Comparison of ENCODE assay signal across 20 cellular contexts in genomic region chr7:17325364-17325763, GRCh38. TPM values are rescaled to one million over a fixed set of nuclear protein-coding genes. Genes with fewer than 3 reads are reported as not detected.
DNase-seq lines count a peak whose midpoint lies in the region; ATAC-seq, FAIRE-seq and TF ChIP-seq lines count a peak whose summit lies in the region.
"Had no signal": no experiment of that assay in that cellular context is flagged by ENCODE, and none has a peak within 500 bp of the region (broad histone marks: within the 10 kb centered on the region; RNA-seq: fewer than 3 reads in every experiment).

No MANE protein-coding gene starts in this region.

- CTCF ChIA-PET in A549 (lab: Yijun Ruan, JAX): no interaction called here

- H3K4me3 ChIP-seq in A549 (no peak overlapping the region), GM23248 (no peak overlapping the region), adipocyte (ENCODE audit: low read length) (no peak overlapping the region), gastrocnemius medialis (no peak overlapping the region)
- H3K4me3 ChIP-seq: body of pancreas, coronary artery, suprapubic skin, uterus had no signal

- H3K27me3 ChIP-seq in GM23248 (replicated peaks; ENCODE audit: insufficient read depth) (no peaks in the 10 kb centered on the region), adipocyte (replicated peaks; ENCODE audit: control insufficient read depth, insufficient read depth, low read length) (no peaks in the 10 kb centered on the region), gastrocnemius medialis (no peaks in the 10 kb centered on the region)
- H3K27me3 ChIP-seq: body of pancreas, suprapubic skin, uterus had no signal

- H3K9me3 ChIP-seq in A549 (no peaks in the 10 kb centered on the region), GM23248 (ENCODE audit: low read depth) (no peaks in the 10 kb centered on the region), adipocyte (ENCODE audit: control insufficient read depth, low read length) (no peaks in the 10 kb centered on the region), gastrocnemius medialis (no peaks in the 10 kb centered on the region)
- H3K9me3 ChIP-seq: body of pancreas, suprapubic skin, uterus had no signal

- WGBS in A549 (ENCODE audit: missing lambda C conversion rate): 24% methylated on average over 2 of the region's 2 CpGs
- WGBS in GM23248 (ENCODE audit: low coverage in 1 of 2, low lambda C conversion rate in 2 of 2, missing lambda C conversion rate in 2 of 2), 2 experiments: 26 to 29% methylated on average over 2 of the region's 2 CpGs

- H3K9ac ChIP-seq in GM23248 (no peak overlapping the region), adipocyte (ENCODE audit: low read length) (no peak overlapping the region)

- H3K79me2 ChIP-seq in GM23248 (ENCODE audit: insufficient read depth): peaks cover 74% of the 10 kb centered on the region

- peaks cover 51% of the 10 kb centered on the region for H3K4me1 ChIP-seq in A549
- H3K4me1 ChIP-seq in GM23248 (ENCODE audit: insufficient read depth): peaks cover 23% of the 10 kb centered on the region
- peaks cover 21% of the 10 kb centered on the region for H3K4me1 ChIP-seq in adipocyte (ENCODE audit: control insufficient read depth, insufficient read depth, low read length)
- no peaks in the 10 kb centered on the region for H3K4me1 ChIP-seq in gastrocnemius medialis
- H3K4me1 ChIP-seq: uterus had no signal

- H3K4me2 ChIP-seq in A549 (peak overlapping the region; percentile 62), GM23248 (ENCODE audit: unreplicated experiment) (peak overlapping the region; percentile 18)

- TF ChIP-seq CTCF in A549 (IDR thresholded peaks at IDR 0.05) (no peak), gastrocnemius medialis (IDR thresholded peaks at IDR 0.05 in 4 of 5, conservative IDR thresholded peaks at IDR 0.05 in 1 of 5) (no peak)

- DNase-seq in A549 (ENCODE audit: low read depth in 1 of 2, low spot score in 1 of 2) (peak in 1 of 2 experiments; percentile 47), GM23248 (peak; percentile 51), adipocyte (ENCODE audit: low read depth) (peak; percentile 18), glomerular visceral epithelial cell (ENCODE audit: extremely low spot score) (peak; percentile 70), GM12892 (ENCODE audit: insufficient read length) (no peak), GM03348 (ENCODE audit: low spot score) (no peak), gastrocnemius medialis (no peak), AML-193 (lab: John Stamatoyannopoulos, UW) (no peak)
- DNase-seq: body of pancreas; CD4-positive, CD25-positive, alpha-beta regulatory T cell; foreskin melanocyte; left cardiac atrium; NCI-H1417; NCI-H2171; NCI-H526; uterus had no signal

- in situ Hi-C loops in GM23248 (cut with MboI): no loop called here
- in situ Hi-C loops in gastrocnemius medialis (cut with MboI; ENCODE audit: low sequenced_read_pairs in 4 of 4): no loop called here

- peak overlapping the region; percentile 13; the same call in 1 of the 2 replicates for H2AFZ ChIP-seq in GM23248

- peak in 1 of 2 experiments; percentile 25; a peak in 1 of 5 replicates for TF ChIP-seq EP300 in A549 (IDR thresholded peaks at IDR 0.05)

- peak; percentile 2 to 33; a peak in 1 of 5 replicates for TF ChIP-seq RAD21 in A549 (conservative IDR thresholded peaks at IDR 0.05 in 1 of 2, IDR thresholded peaks at IDR 0.05 in 1 of 2)

- FAIRE-seq in A549 (lab: Jason Lieb, UNC): no peak
- FAIRE-seq in GM12892 (lab: Jason Lieb, UNC): no peak

- peaks cover 24% of the 10 kb centered on the region for H3F3A ChIP-seq in GM23248 (ENCODE audit: insufficient read depth)

- peak overlapping the region; percentile 62 to 82 for H3K27ac ChIP-seq in A549
- H3K27ac ChIP-seq in GM23248: peak overlapping the region; percentile 7; the same call in 1 of the 2 replicates
- H3K27ac ChIP-seq in gastrocnemius medialis: no peak overlapping the region
- H3K27ac ChIP-seq: body of pancreas, coronary artery, suprapubic skin, uterus had no signal

- H3K9me2 ChIP-seq in GM23248 (ENCODE audit: insufficient read depth): no peaks in the 10 kb centered on the region; the same call in 1 of the 2 replicates

- H4K20me1 ChIP-seq in GM23248 (ENCODE audit: insufficient read depth): no peaks in the 10 kb centered on the region

- H3K36me3 ChIP-seq in GM23248 (ENCODE audit: low read depth) (peaks cover 51% of the 10 kb centered on the region), adipocyte (ENCODE audit: control insufficient read depth, insufficient read depth, low read length, severe bottlenecking) (peaks cover 81% of the 10 kb centered on the region), gastrocnemius medialis (no peaks in the 10 kb centered on the region)
- H3K36me3 ChIP-seq: uterus had no signal

- TF ChIP-seq POLR2A in A549 (IDR thresholded peaks at IDR 0.05; ENCODE audit: low read length) (no peak), GM12892 (IDR thresholded peaks at IDR 0.05; ENCODE audit: low read depth, low read length) (no peak), gastrocnemius medialis (IDR thresholded peaks at IDR 0.05) (no peak)

- POLR2A ChIA-PET in A549 (lab: Yijun Ruan, JAX): no interaction called here

- ATAC-seq in A549 (peak; percentile 69 to 73; a peak in 5 of 6 replicates), gastrocnemius medialis (no peak)
- ATAC-seq: activated naive CD4-positive, alpha-beta T cell treated with anti-CD3 and anti-CD28 coated beads, Interleukin-2, amount 50 U/mL, for 72 hours; body of pancreas; left cardiac atrium; stimulated activated effector memory CD8-positive, alpha-beta T cell treated with anti-CD3 and anti-CD28 coated beads, Interleukin-12 subunit alpha, Interleukin-12 subunit beta, amount 100 ng/mL, for 72 hours had no signal

- intact Hi-C loops in gastrocnemius medialis (cut with DNase I; ENCODE audit: low total_unique reads): loop anchor here (2.0 kb wide), 1 partner anchor 13 kb away; no protein-coding TSS in a partner anchor

TF ChIP-seq in A549, 52 proteins besides CTCF, POLR2A, EP300 and RAD21:
- TF ChIP-seq SMC3 (IDR thresholded peaks at IDR 0.05) (peak; percentile 22; the same call in 1 of the 3 replicates), KDM1A (IDR thresholded peaks at IDR 0.05; ENCODE audit: low read depth) (no peak), GATA3 (IDR thresholded peaks at IDR 0.05; ENCODE audit: borderline replicate concordance) (peak; percentile 66; the same call in 1 of the 2 replicates), ZNF302 (CRISPR knock-in tag; IDR thresholded peaks at IDR 0.05) (no peak), ZSCAN20 (CRISPR knock-in tag; IDR thresholded peaks at IDR 0.05) (no peak), FOSL2 (IDR thresholded peaks at IDR 0.05) (no peak), FOSL2 (CRISPR knock-in tag; IDR thresholded peaks at IDR 0.05) (peak; percentile 69), RCOR1 (IDR thresholded peaks at IDR 0.05; ENCODE audit: low read depth, low read length) (no peak), JUNB (IDR thresholded peaks at IDR 0.05) (peak; percentile 83), EHF (CRISPR knock-in tag; IDR thresholded peaks at IDR 0.05) (no peak)

RNA-seq across cellular contexts. Expression of gene AHR, which starts 26.9 kb away (rescaled TPM):
- polyA plus RNA-seq in A549 (2011; rRNA removed) (14.3 and 50.1 TPM in 2 replicates), A549 (2017; fragmentation: RNase III; extraction: RNeasy Plus Mini Kit Qiagen cat#74134 plus additional on column Dnase treatment) (7.8 to 11.4 TPM (median 9.1 TPM) in 3 replicates), GM23248 (2016; fragmentation: Nextera tagmentation; extraction: Ambion mirVana) (18.6 and 19.0 TPM in 2 replicates)
- 1.9 and 2.4 TPM in 2 replicates for polyA plus RNA-seq in A549 (2012; cell fraction: cytosol; rRNA removed)
- polyA plus RNA-seq in A549 (2012; cell fraction: nucleus; rRNA removed): 4.5 and 7.6 TPM in 2 replicates
- polyA minus RNA-seq in A549 (2011; rRNA and poly(A)+ RNA removed): 14.6 and 15.9 TPM in 2 replicates
- total RNA-seq in GM23248 (2014; rRNA removed; shearing (Covaris generic)): 90.4 and 98.7 TPM in 2 replicates
- polyA plus RNA-seq in GM12892 (2012; ENCODE audit: missing spikeins): 33.9 TPM
- 10 to 100 TPM; 12.0 to 13.6 (median 13.1) TPM for total RNA-seq in gastrocnemius medialis

Comparison
In these comparisons a context has a peak if more than half of its experiments do, and no peak if none do; other contexts are left out.
1. ATAC-seq: peak in A549 (2 of 2); none in gastrocnemius medialis (0 of 2).
2. DNase-seq: peak in GM23248 (single experiment), adipocyte (single experiment) and glomerular visceral epithelial cell (single experiment); none in GM12892 (single experiment), GM03348 (single experiment), gastrocnemius medialis (0 of 2) and AML-193 (0 of 2).
3. H3K27ac ChIP-seq: peak in A549 (2 of 2) and GM23248 (single experiment); none in gastrocnemius medialis (0 of 4).